9 cellular contexts compared by ENCODE assay signal in genomic region chr19:47239610-47240296, GRCh38. TPM values are rescaled to one million over a fixed set of nuclear protein-coding genes. Genes with fewer than 3 reads are reported as not detected.
DNase-seq lines count a peak whose midpoint lies in the region; ATAC-seq and TF ChIP-seq lines count a peak whose summit lies in the region.
"Had no signal": no experiment of that assay in that cellular context is flagged by ENCODE, and none has a peak within 500 bp of the region (broad histone marks: within the 10 kb centered on the region; RNA-seq: fewer than 3 reads in every experiment).

No MANE protein-coding gene starts in this region.

- no peaks in the 10 kb centered on the region for H3K9me3 ChIP-seq in prostate gland

- H3K27me3 ChIP-seq in prostate gland (replicated peaks; ENCODE audit: insufficient read depth): no peaks in the 10 kb centered on the region

- TF ChIP-seq CTCF in GM10248 (IDR thresholded peaks at IDR 0.05; ENCODE audit: control extremely low read depth, extremely low read depth, low read depth, missing control alignments) (no peak), prostate gland (IDR thresholded peaks at IDR 0.05) (no peak)

- H3K4me1 Mint-ChIP-seq in activated naive CD4-positive, alpha-beta T cell treated with anti-CD3 and anti-CD28 coated beads, Interleukin-2, amount 10 ng/mL, durations not matched to agents 7 days and 5 days: peaks cover 34% of the 10 kb centered on the region

- CTCF ChIA-PET in GM10248 (lab: Yijun Ruan, JAX): interaction anchor here (1.5 to 3.2 kb wide), 3 partner anchors 8 to 30 kb away, joined by 5 to 15 read pairs (median 6); no protein-coding TSS in a partner anchor
- CTCF ChIA-PET in activated naive CD4-positive, alpha-beta T cell treated with anti-CD3 and anti-CD28 coated beads, Interleukin-2, amount 10 ng/mL, durations not matched to agents 7 days and 5 days (lab: Charles Lee): interaction anchor here (1.5 kb wide), 2 partner anchors 14 to 29 kb away, joined by 3 to 5 read pairs; no protein-coding TSS in a partner anchor

- intact Hi-C loops in head of caudate nucleus (cut with DNase I): loop anchor here (5.0 kb wide), 1 partner anchor 92 kb away; no protein-coding TSS in a partner anchor
- intact Hi-C loops in prostate gland (cut with DNase I): no loop called here

- no peak for TF ChIP-seq POLR2A in prostate gland (IDR thresholded peaks at IDR 0.05)

- H3K4me1 ChIP-seq in prostate gland (replicated peaks): no peaks in the 10 kb centered on the region

- WGBS in prostate gland: 2% methylated on average over 50 of the region's 62 CpGs

- H3K27me3 Mint-ChIP-seq in activated naive CD4-positive, alpha-beta T cell treated with anti-CD3 and anti-CD28 coated beads, Interleukin-2, amount 10 ng/mL, durations not matched to agents 7 days and 5 days: peaks cover 37% of the 10 kb centered on the region

- H3K36me3 Mint-ChIP-seq in activated naive CD4-positive, alpha-beta T cell treated with anti-CD3 and anti-CD28 coated beads, Interleukin-2, amount 10 ng/mL, durations not matched to agents 7 days and 5 days: no peaks in the 10 kb centered on the region

- ATAC-seq in GM19351 (IDR thresholded peaks at IDR 0.05; ENCODE audit: unreplicated experiment): no peak
- ATAC-seq: Panc1 had no signal

- H3K4me3 Mint-ChIP-seq in activated naive CD4-positive, alpha-beta T cell treated with anti-CD3 and anti-CD28 coated beads, Interleukin-2, amount 10 ng/mL, durations not matched to agents 7 days and 5 days: no peak overlapping the region

- H3K27ac ChIP-seq in prostate gland: no peak overlapping the region

- no peaks in the 10 kb centered on the region for H3K9me3 Mint-ChIP-seq in activated naive CD4-positive, alpha-beta T cell treated with anti-CD3 and anti-CD28 coated beads, Interleukin-2, amount 10 ng/mL, durations not matched to agents 7 days and 5 days

- POLR2A ChIA-PET in GM10248 (lab: Yijun Ruan, JAX): interaction anchor here (0.8 to 1.8 kb wide), 2 partner anchors 12 to 14 kb away, joined by 4 to 11 read pairs; no protein-coding TSS in a partner anchor

- peak overlapping the region; percentile 3 to 26 for H3K4me3 ChIP-seq in prostate gland

- DNase-seq in GM10248 (ENCODE audit: extremely low spot score): peak; percentile 32
- peak; percentile 60 for DNase-seq in NCI-H446 treated with DMSO at 0.1 percent for 48 hours (lab: John Stamatoyannopoulos, UW)
- peak; percentile 81 for DNase-seq in activated naive CD4-positive, alpha-beta T cell treated with anti-CD3 and anti-CD28 coated beads, Interleukin-2, amount 10 ng/mL, durations not matched to agents 7 days and 5 days
- peak; percentile 71 to 94 (median 89) for DNase-seq in head of caudate nucleus
- DNase-seq in prostate gland (ENCODE audit: low spot score): no peak
- no peak for DNase-seq in mucosa of gallbladder (ENCODE audit: low spot score)
- no peak for DNase-seq in NAMALWA (ENCODE audit: low spot score)

- no peak overlapping the region for H3K27ac Mint-ChIP-seq in activated naive CD4-positive, alpha-beta T cell treated with anti-CD3 and anti-CD28 coated beads, Interleukin-2, amount 10 ng/mL, durations not matched to agents 7 days and 5 days

- no peaks in the 10 kb centered on the region for H3K36me3 ChIP-seq in prostate gland

RNA-seq across cellular contexts. Expression of gene BBC3, which starts 8.8 kb away (rescaled TPM):
- total RNA-seq in prostate gland (10 to 100 TPM; 11.1 to 12.8 TPM), mucosa of gallbladder (11.2 TPM)

RNA-seq across cellular contexts. Expression of gene CCDC9, which starts 16.6 kb away (rescaled TPM):
- total RNA-seq in prostate gland (10 to 100 TPM; 27.9 to 48.7 TPM), mucosa of gallbladder (32.5 TPM)

RNA-seq across cellular contexts. Expression of gene INAFM1, which starts 34.9 kb away (rescaled TPM):
- total RNA-seq in prostate gland: 10 to 100 TPM; 11.4 to 30.2 TPM
- 33.5 TPM for total RNA-seq in mucosa of gallbladder

Comparison
In these comparisons a context has a peak if more than half of its experiments do, and no peak if none do; other contexts are left out.
1. DNase-seq: peak in GM10248 (single experiment), NCI-H446 treated with DMSO at 0.1 percent for 48 hours (single experiment), activated naive CD4-positive, alpha-beta T cell treated with anti-CD3 and anti-CD28 coated beads, Interleukin-2, amount 10 ng/mL, durations not matched to agents 7 days and 5 days (single experiment) and head of caudate nucleus (42 of 42); none in prostate gland (single experiment), mucosa of gallbladder (single experiment) and NAMALWA (single experiment).